12 cellular contexts compared by ENCODE assay signal in the genomic region with DNA sequence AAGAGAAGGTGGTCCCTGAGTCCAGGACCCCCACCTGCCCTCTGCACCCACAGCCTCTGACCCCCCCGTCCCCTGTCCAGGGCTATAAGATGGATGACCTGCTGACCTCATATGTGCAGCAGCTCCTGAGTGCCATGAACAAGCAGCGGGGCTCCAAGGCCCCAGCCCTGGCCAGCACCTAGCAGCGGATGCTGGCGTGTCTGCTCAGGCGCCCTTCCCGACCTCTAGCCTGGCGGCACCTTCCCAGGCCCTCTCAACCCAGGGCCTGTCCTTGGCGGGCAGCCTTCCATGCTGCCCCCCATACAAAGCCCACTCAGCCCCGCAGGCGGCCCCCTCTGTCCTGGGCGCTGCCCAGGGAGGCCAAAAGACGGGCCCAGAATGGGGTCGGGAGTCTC. TPM values are rescaled to one million over a fixed set of nuclear protein-coding genes. Genes with fewer than 3 reads are reported as not detected.
A peak's percentile ranks its signal among the peaks of the same experiment; 100 is the strongest.
DNase-seq lines count a peak whose midpoint lies in the region; ATAC-seq and TF ChIP-seq lines count a peak whose summit lies in the region.
"Had no signal": no experiment of that assay in that cellular context is flagged by ENCODE, and none has a peak within 500 bp of the region (broad histone marks: within the 10 kb centered on the region; RNA-seq: fewer than 3 reads in every experiment).

No MANE protein-coding gene starts in this region.

- H3K9me3 ChIP-seq in A673 (ENCODE audit: low read depth, low read length, poor library complexity, severe bottlenecking): no peaks in the 10 kb centered on the region
- H3K9me3 ChIP-seq in Loucy (ENCODE audit: insufficient read depth, low read depth, low read length): no peaks in the 10 kb centered on the region
- H3K9me3 ChIP-seq in esophagus (ENCODE audit: control insufficient read depth in 2 of 2, insufficient read depth in 1 of 2, low read depth in 1 of 2, low read length in 1 of 2): no peaks in the 10 kb centered on the region
- H3K9me3 ChIP-seq in osteoblast (ENCODE audit: low read depth, low read length): no peaks in the 10 kb centered on the region

- H4K20me1 ChIP-seq in Loucy (ENCODE audit: insufficient read depth, low read length, poor library complexity, severe bottlenecking) (no peaks in the 10 kb centered on the region), osteoblast (ENCODE audit: insufficient read depth, low read length) (no peaks in the 10 kb centered on the region)

- TF ChIP-seq CTCF in A673 (conservative IDR thresholded peaks at IDR 0.05; ENCODE audit: low read depth, low read length) (no peak), Loucy (conservative IDR thresholded peaks at IDR 0.05; ENCODE audit: low read length) (no peak), osteoblast (IDR thresholded peaks at IDR 0.05; ENCODE audit: extremely low read depth, low read depth, low read length) (no peak)

- H3K27me3 ChIP-seq in A673 (replicated peaks; ENCODE audit: insufficient read depth, low read depth, low read length, poor library complexity) (no peaks in the 10 kb centered on the region), Loucy (ENCODE audit: insufficient read depth, low read length, poor library complexity, severe bottlenecking) (no peaks in the 10 kb centered on the region), esophagus (ENCODE audit: control insufficient read depth in 1 of 2, insufficient read depth in 2 of 2, low read length in 2 of 2) (no peaks in the 10 kb centered on the region), osteoblast (ENCODE audit: insufficient read depth, low read length) (no peaks in the 10 kb centered on the region)

- no peak for ATAC-seq in HG02973 (IDR thresholded peaks at IDR 0.05; ENCODE audit: unreplicated experiment)

- H3K36me3 ChIP-seq in A673 (ENCODE audit: insufficient read depth, low read length, poor library complexity, severe bottlenecking) (no peaks in the 10 kb centered on the region), Loucy (ENCODE audit: insufficient read depth, low read length) (no peaks in the 10 kb centered on the region), esophagus (ENCODE audit: control insufficient read depth in 2 of 2, insufficient read depth in 2 of 2, low read length in 1 of 2) (no peaks in the 10 kb centered on the region), osteoblast (ENCODE audit: insufficient read depth, low read length) (no peaks in the 10 kb centered on the region)

- POLR2A ChIA-PET in A673 (lab: Charles Lee; ENCODE audit: low non-redundant PET): no interaction called here

- DNase-seq in A673 (ENCODE audit: low spot score) (no peak), osteoblast (ENCODE audit: insufficient read length, low spot score, missing footprints) (peak; percentile 82), putamen (ENCODE audit: low spot score) (no peak)
- no peak for DNase-seq in NK-92 treated with Interleukin-12 subunit alpha and Interleukin-12 subunit beta, amount 100 ng/mL, for 24 hours (lab: John Stamatoyannopoulos, UW)
- DNase-seq in stimulated activated naive CD4-positive, alpha-beta T cell (lab: John Stamatoyannopoulos, UW): no peak
- DNase-seq: immature natural killer cell had no signal

- H3K27ac ChIP-seq in A673 (ENCODE audit: low read depth, low read length, poor library complexity, severe bottlenecking) (peak overlapping the region; percentile 77), esophagus (ENCODE audit: low read depth in 2 of 2, low read length in 1 of 2) (peak overlapping the region; percentile 56 to 63), osteoblast (ENCODE audit: low read depth, low read length) (peak overlapping the region; percentile 68)

- intact Hi-C loops in A673 (cut with micrococcal nuclease; ENCODE audit: unreplicated experiment): no loop called here

- H3F3A ChIP-seq in Loucy (ENCODE audit: low read depth): no peaks in the 10 kb centered on the region

- peaks cover 15% of the 10 kb centered on the region for H3K4me1 ChIP-seq in A673 (ENCODE audit: insufficient read depth, low read length, poor library complexity, severe bottlenecking)
- H3K4me1 ChIP-seq in Loucy (ENCODE audit: insufficient read depth, low read length, poor library complexity, severe bottlenecking): peaks cover 79% of the 10 kb centered on the region
- H3K4me1 ChIP-seq in esophagus (ENCODE audit: control insufficient read depth in 2 of 2, insufficient read depth in 2 of 2, low read length in 1 of 2): peaks cover 15 to 16% of the 10 kb centered on the region in 2 donors
- peaks cover 11% of the 10 kb centered on the region for H3K4me1 ChIP-seq in osteoblast (ENCODE audit: insufficient read depth, low read length)
- H3K4me1 ChIP-seq: parathyroid adenoma had no signal

- TSS peak; percentile 44 for BruUV-seq in A673 (replicated peaks; lab: Mats Ljungman, UMichigan)

- H2AFZ ChIP-seq in Loucy (ENCODE audit: low read length) (no peak overlapping the region), osteoblast (ENCODE audit: low read length) (no peak overlapping the region)
- H2AFZ ChIP-seq: parathyroid adenoma had no signal

- 67 to 73% methylated on average over 13 of the region's 13 CpGs for WGBS in esophagus, 2 donors

- H3K4me3 ChIP-seq in A673 (ENCODE audit: low read depth, low read length, poor library complexity, severe bottlenecking): no peak overlapping the region
- peak overlapping the region; percentile 59 for H3K4me3 ChIP-seq in Loucy (ENCODE audit: low read length, poor library complexity, severe bottlenecking)
- H3K4me3 ChIP-seq in esophagus (ENCODE audit: low read depth in 1 of 2, low read length in 2 of 2): no peak overlapping the region
- no peak overlapping the region for H3K4me3 ChIP-seq in osteoblast (ENCODE audit: insufficient read depth, low read length)

- H3K9ac ChIP-seq in Loucy (ENCODE audit: low read depth, low read length, poor library complexity, severe bottlenecking): peak overlapping the region; percentile 79
- H3K9ac ChIP-seq: parathyroid adenoma had no signal

- H3K79me2 ChIP-seq in Loucy (ENCODE audit: insufficient read depth, low read length): peaks cover 21% of the 10 kb centered on the region; the same call in 1 of the 2 replicates
- no peaks in the 10 kb centered on the region for H3K79me2 ChIP-seq in osteoblast (ENCODE audit: insufficient read depth, low read length)
- H3K79me2 ChIP-seq: parathyroid adenoma had no signal

- no peaks in the 10 kb centered on the region for H3K9me2 ChIP-seq in Loucy (replicated peaks; ENCODE audit: low read depth, low read length)

- H3K4me2 ChIP-seq in Loucy (ENCODE audit: low read depth, low read length, poor library complexity, severe bottlenecking) (peak overlapping the region; percentile 78), osteoblast (ENCODE audit: insufficient read depth, low read length) (peak overlapping the region; percentile 33)

- CTCF ChIA-PET in A673 (lab: Charles Lee): interaction anchor here (0.6 to 0.9 kb wide), 2 partner anchors 46 to 287 kb away, joined by 3 to 18 read pairs; no protein-coding TSS in a partner anchor

RNA-seq across cellular contexts. Expression of gene GPR17, which starts 8.7 kb away (rescaled TPM):
- 0.28 and 0.45 TPM in 2 replicates for total RNA-seq in A673 (2021)
- polyA plus RNA-seq in esophagus: 1 to 10 TPM in 1 of 2 donors, under 1 TPM in 1; 0.26 to 1.6 TPM
- total RNA-seq in osteoblast: not detected in 2 replicates
- total RNA-seq: activated CD8-positive, alpha-beta memory T cell treated with anti-CD3 and anti-CD28 coated beads for 36 hours; SK-MEL-5 had no signal
- polyA plus RNA-seq: immature natural killer cell had no signal

RNA-seq across cellular contexts. Expression of gene LIMS2, which starts 38.1 kb away (rescaled TPM):
- total RNA-seq in A673 (2021) (1.2 and 1.5 TPM in 2 replicates), osteoblast (11.2 and 14.8 TPM in 2 replicates)
- 10 to 100 TPM; 32.4 to 58.4 TPM for polyA plus RNA-seq in esophagus
